ENCODE assay signal across 1 cellular context in genomic region chr22:50305393-50305657, GRCh38.
TF ChIP-seq lines count a peak whose summit lies in the region.

No MANE protein-coding gene starts in this region.

TF ChIP-seq in H1, 55 proteins besides CTCF, POLR2A, EP300 and RAD21:
- TF ChIP-seq RNF2 (IDR thresholded peaks at IDR 0.05; ENCODE audit: borderline replicate concordance, low read depth, low read length, missing control alignments, poor library complexity, severe bottlenecking) (no peak), KDM1A (IDR thresholded peaks at IDR 0.05; ENCODE audit: borderline replicate concordance, low read length) (peak; percentile 40; the same call in 1 of the 2 replicates)
